13 cellular contexts compared by ENCODE assay signal in the genomic region with DNA sequence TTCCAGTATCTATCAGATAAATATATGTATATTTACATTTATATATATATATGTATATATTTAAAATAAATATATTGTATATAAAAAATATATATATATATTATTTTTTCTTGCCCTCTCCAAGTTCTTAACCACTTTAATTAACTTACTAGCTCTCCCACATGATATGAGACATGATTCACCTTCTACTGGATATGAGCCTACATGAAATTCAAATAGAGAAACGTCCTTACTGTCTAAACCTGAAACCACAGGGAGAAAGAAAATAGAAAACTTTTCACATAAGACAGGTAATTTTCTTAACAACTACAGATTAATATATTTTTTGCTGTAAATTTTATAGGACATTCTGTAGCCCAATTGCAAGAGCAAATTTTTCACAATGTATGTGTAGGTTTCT.
"Had no signal": no experiment of that assay in that cellular context is flagged by ENCODE, and none has a peak within 500 bp of the region (broad histone marks: within the 10 kb centered on the region; RNA-seq: fewer than 3 reads in every experiment).

No MANE protein-coding gene starts in this region.

- H3K36me3 Mint-ChIP-seq: memory B cell; stimulated activated memory B cell treated with anti-CD40 and anti-IgM and Interleukin-4, amounts not matched to agents 10 μg/mL and 1 μg/mL and 100 μg/mL, for 72 hours; type B pancreatic cell had no signal

- H3K36me3 ChIP-seq: adrenal gland, cardiac muscle cell, ovary, right lobe of liver had no signal

- H3K4me3 Mint-ChIP-seq: dendritic cell treated with granulocyte-macrophage colony-stimulating factor and Interleukin-4, amounts not matched to agents 40 ng/mL and 50 ng/mL, for 4 days; stimulated activated memory B cell treated with anti-CD40 and anti-IgM and Interleukin-4, amounts not matched to agents 10 μg/mL and 1 μg/mL and 100 μg/mL, for 72 hours; type B pancreatic cell had no signal

- H3K27me3 ChIP-seq: adrenal gland, cardiac muscle cell, ovary, right lobe of liver, testis had no signal

- DNase-seq: activated CD4-positive, CD25-positive, alpha-beta regulatory T cell; adrenal gland; ovary; right lobe of liver; testis had no signal

- H3K4me3 ChIP-seq: adrenal gland, cardiac muscle cell, ovary, right lobe of liver, testis had no signal

- FAIRE-seq: small intestine had no signal

- H3K27ac Mint-ChIP-seq: dendritic cell treated with granulocyte-macrophage colony-stimulating factor and Interleukin-4, amounts not matched to agents 40 ng/mL and 50 ng/mL, for 4 days; type B pancreatic cell had no signal

- H3K9me3 Mint-ChIP-seq: activated CD4-positive, alpha-beta T cell treated with anti-CD3 and anti-CD28 coated beads, Interleukin-2, amount 10 ng/mL, durations not matched to agents 7 days and 5 days; activated T-cell treated with anti-CD3 and anti-CD28 coated beads, Interleukin-2, amount 50 U/mL, for 4 hours; dendritic cell treated with granulocyte-macrophage colony-stimulating factor and Interleukin-4, amounts not matched to agents 40 ng/mL and 50 ng/mL, for 4 days; memory B cell; stimulated activated memory B cell treated with anti-CD40 and anti-IgM and Interleukin-4, amounts not matched to agents 10 μg/mL and 1 μg/mL and 100 μg/mL, for 72 hours; type B pancreatic cell had no signal

- H3K4me1 ChIP-seq: adrenal gland, testis had no signal

- H3K27me3 Mint-ChIP-seq: dendritic cell treated with granulocyte-macrophage colony-stimulating factor and Interleukin-4, amounts not matched to agents 40 ng/mL and 50 ng/mL, for 4 days; memory B cell; stimulated activated memory B cell treated with anti-CD40 and anti-IgM and Interleukin-4, amounts not matched to agents 10 μg/mL and 1 μg/mL and 100 μg/mL, for 72 hours; type B pancreatic cell had no signal

- H3K27ac ChIP-seq: adrenal gland, cardiac muscle cell, ovary, right lobe of liver, testis had no signal

- H3K9me3 ChIP-seq: adrenal gland, ovary, right lobe of liver, testis had no signal
